In genomic region chr11:132055296-132055695, GRCh38 we compare ENCODE assay signal across 2 cellular contexts.
TF ChIP-seq lines count a peak whose summit lies in the region.

No MANE protein-coding gene starts in this region.

TF ChIP-seq in SK-N-SH, 30 proteins besides CTCF, POLR2A, EP300 and RAD21 (continued from another document):
- TF ChIP-seq USF1 (IDR thresholded peaks at IDR 0.05; ENCODE audit: borderline replicate concordance, low read depth): no peak
- TF ChIP-seq NFIC (IDR thresholded peaks at IDR 0.05; ENCODE audit: borderline replicate concordance): no peak

TF ChIP-seq in SK-N-SH treated with all-trans-retinoic acid at 6 μM for 48 hours, 23 proteins besides CTCF, POLR2A, EP300 and RAD21 (continued from another document):
- TF ChIP-seq CREB5 (CRISPR knock-in tag; IDR thresholded peaks at IDR 0.05; ENCODE audit: low read depth): no peak
- no peak for TF ChIP-seq ZNF565 (CRISPR knock-in tag; conservative IDR thresholded peaks at IDR 0.05; ENCODE audit: low read depth)
- no peak for TF ChIP-seq TOX (CRISPR knock-in tag; IDR thresholded peaks at IDR 0.05; ENCODE audit: borderline replicate concordance)
- TF ChIP-seq ZFP3 (CRISPR knock-in tag; IDR thresholded peaks at IDR 0.05): no peak
- TF ChIP-seq CSRNP3 (CRISPR knock-in tag; IDR thresholded peaks at IDR 0.05): no peak
- TF ChIP-seq RARB (CRISPR knock-in tag; IDR thresholded peaks at IDR 0.05): no peak
- TF ChIP-seq GLIS3 (CRISPR knock-in tag; IDR thresholded peaks at IDR 0.05): no peak
- no peak for TF ChIP-seq SNAI2 (CRISPR knock-in tag; IDR thresholded peaks at IDR 0.05)
- no peak for TF ChIP-seq TSHZ2 (CRISPR knock-in tag; IDR thresholded peaks at IDR 0.05)
- no peak for TF ChIP-seq OSR1 (CRISPR knock-in tag; IDR thresholded peaks at IDR 0.05)
- TF ChIP-seq CSDC2 (CRISPR knock-in tag; IDR thresholded peaks at IDR 0.05): no peak
- no peak for TF ChIP-seq PPARA (CRISPR knock-in tag; IDR thresholded peaks at IDR 0.05; ENCODE audit: borderline replicate concordance)
- TF ChIP-seq ESRRG (CRISPR knock-in tag; IDR thresholded peaks at IDR 0.05): no peak
